In genomic region chrX:10722804-10723364, GRCh38 we compare ENCODE assay signal across 8 cellular contexts.
DNase-seq lines count a peak whose midpoint lies in the region; ATAC-seq, FAIRE-seq and TF ChIP-seq lines count a peak whose summit lies in the region.

No MANE protein-coding gene starts in this region.

- ATAC-seq in HG03025 (IDR thresholded peaks at IDR 0.05; ENCODE audit: low FRiP score, unreplicated experiment): peak; percentile 74
- ATAC-seq in K562: peak; percentile 86

- intact Hi-C loops in A673 (cut with micrococcal nuclease; ENCODE audit: unreplicated experiment) (loop anchor here (1.0 to 10.0 kb wide), 2 partner anchors 412 to 533 kb away; no protein-coding TSS in a partner anchor), K562 (cut with micrococcal nuclease) (loop anchor here (2.0 kb wide), 2 partner anchors 534 to 588 kb away; no protein-coding TSS in a partner anchor)

- no peaks in the 10 kb centered on the region for H3K9me1 ChIP-seq in K562 (ENCODE audit: control insufficient read depth, insufficient read depth, low read length)

- H3K27ac ChIP-seq in A673 (ENCODE audit: low read depth, low read length, poor library complexity, severe bottlenecking) (no peak overlapping the region), K562 (ENCODE audit: extremely low read depth, low read depth, low read length) (no peak overlapping the region)

- H3K4me1 ChIP-seq in A673 (ENCODE audit: insufficient read depth, low read length, poor library complexity, severe bottlenecking): no peaks in the 10 kb centered on the region
- H3K4me1 ChIP-seq in K562 (replicated peaks in 1 of 2; ENCODE audit: control insufficient read depth in 2 of 2, insufficient read depth in 2 of 2, low read length in 2 of 2): no peaks in the 10 kb centered on the region

- H3K79me2 ChIP-seq in K562 (ENCODE audit: control insufficient read depth, insufficient read depth, low read length): no peaks in the 10 kb centered on the region

- TF ChIP-seq EP300 in K562 (IDR thresholded peaks at IDR 0.05; ENCODE audit: low read length): no peak

- peak; percentile 85 for TF ChIP-seq CTCF in A673 (conservative IDR thresholded peaks at IDR 0.05; ENCODE audit: low read depth, low read length)
- TF ChIP-seq CTCF in K562 (IDR thresholded peaks at IDR 0.05 in 2 of 3, conservative IDR thresholded peaks at IDR 0.05 in 1 of 3; ENCODE audit: insufficient read depth in 2 of 3, low read depth in 1 of 3, low read length in 3 of 3): peak; percentile 54 to 68 (median 64)

- no peak for TF ChIP-seq POLR2A in K562 (conservative IDR thresholded peaks at IDR 0.05)

- peak; percentile 60 for DNase-seq in A673 (ENCODE audit: low spot score)
- DNase-seq in G401 (ENCODE audit: low spot score): peak; percentile 71
- DNase-seq in OCI-M2 (lab: John Stamatoyannopoulos, UW; ENCODE audit: unreplicated experiment): peak; percentile 28
- peak; percentile 47 to 57 (median 50) for DNase-seq in K562 (ENCODE audit: extremely low read depth in 1 of 4, low spot score in 3 of 4)
- DNase-seq in iPS-NIHi11 (ENCODE audit: low spot score): peak; percentile 55
- peak; percentile 2 to 29 (median 2) for DNase-seq in stimulated activated CD4-positive, alpha-beta T cell treated with anti-CD3 and anti-CD28 coated beads, Interleukin-1b, Interleukin-23, amount 100 ng/mL, for 24 hours (ENCODE audit: low read depth in 4 of 4, low spot score in 1 of 4)
- no peak for DNase-seq in activated CD4-positive, CD25-positive, alpha-beta regulatory T cell (lab: John Stamatoyannopoulos, UW)

- BruUV-seq in A673 (replicated peaks; lab: Mats Ljungman, UMichigan) (no TSS peak), K562 (replicated peaks; lab: Mats Ljungman, UMichigan) (no TSS peak)

- no peak overlapping the region for H2AFZ ChIP-seq in K562 (ENCODE audit: low read depth, low read length)

- CTCF ChIA-PET in A673 (lab: Charles Lee) (interaction anchor here (1.0 kb wide), 1 partner anchor 532 kb away, joined by 3 read pairs; no protein-coding TSS in a partner anchor), K562 (lab: Yijun Ruan, JAX; ENCODE audit: low intra/inter-chr PET ratio) (interaction anchor here (1.5 kb wide), 1 partner anchor 533 kb away, joined by 10 read pairs; no protein-coding TSS in a partner anchor)

- H3K36me3 ChIP-seq in A673 (ENCODE audit: insufficient read depth, low read length, poor library complexity, severe bottlenecking) (no peaks in the 10 kb centered on the region), K562 (ENCODE audit: control insufficient read depth, insufficient read depth, low read length) (no peaks in the 10 kb centered on the region)

- no peak overlapping the region for H3K9ac ChIP-seq in K562 (ENCODE audit: insufficient read depth in 1 of 2, low read depth in 2 of 2, low read length in 2 of 2)

- H3K27me3 ChIP-seq in A673 (replicated peaks; ENCODE audit: insufficient read depth, low read depth, low read length, poor library complexity) (no peaks in the 10 kb centered on the region), K562 (ENCODE audit: control insufficient read depth in 2 of 2, insufficient read depth in 2 of 2, low read length in 2 of 2) (no peaks in the 10 kb centered on the region)

- H4K20me1 ChIP-seq in K562 (replicated peaks; ENCODE audit: control insufficient read depth, insufficient read depth, low read length): no peaks in the 10 kb centered on the region

- POLR2A ChIA-PET in A673 (lab: Charles Lee; ENCODE audit: low non-redundant PET) (no interaction called here), K562 (lab: Yijun Ruan, JAX) (no interaction called here)

- FAIRE-seq in K562 (lab: Jason Lieb, UNC): peak; percentile 79

- in situ Hi-C loops in G401 (cut with HindIII; ENCODE audit: low sequenced_read_pairs): no loop called here
- in situ Hi-C loops in K562 (cut with MboI): no loop called here

- TF ChIP-seq RAD21 in K562 (CRISPR knock-in tag; conservative IDR thresholded peaks at IDR 0.05 in 1 of 2, IDR thresholded peaks at IDR 0.05 in 1 of 2): peak; percentile 50 to 66

- H3K9me3 ChIP-seq in A673 (ENCODE audit: low read depth, low read length, poor library complexity, severe bottlenecking) (no peaks in the 10 kb centered on the region), K562 (replicated peaks; ENCODE audit: control insufficient read depth, insufficient read depth, low read depth, low read length) (no peaks in the 10 kb centered on the region)

- WGBS in K562 (ENCODE audit: insufficient coverage, low coverage, missing lambda C conversion rate): 2% methylated on average over 5 of the region's 6 CpGs

- no peak overlapping the region for H3K4me2 ChIP-seq in K562 (ENCODE audit: insufficient read depth, low read length)

- H3K4me3 ChIP-seq in A673 (ENCODE audit: low read depth, low read length, poor library complexity, severe bottlenecking) (no peak overlapping the region), K562 (no peak overlapping the region)

TF ChIP-seq in K562, 482 proteins besides CTCF, POLR2A, EP300 and RAD21:
- TF ChIP-seq MECOM (CRISPR knock-in tag; IDR thresholded peaks at IDR 0.05) (no peak), DEAF1 (CRISPR knock-in tag; IDR thresholded peaks at IDR 0.05) (peak; percentile 40; the same call in 1 of the 2 replicates), SMC3 (conservative IDR thresholded peaks at IDR 0.05; ENCODE audit: insufficient read depth, low read depth, low read length) (peak; percentile 40; the same call in 1 of the 2 replicates)
TF ChIP-seq in K562: peak in this region for 2.

Comparison
In these comparisons a context has a peak if more than half of its experiments do, and no peak if none do; other contexts are left out.
1. DNase-seq: peak in A673 (single experiment), G401 (single experiment), OCI-M2 (single experiment), K562 (4 of 4), iPS-NIHi11 (single experiment) and stimulated activated CD4-positive, alpha-beta T cell treated with anti-CD3 and anti-CD28 coated beads, Interleukin-1b, Interleukin-23, amount 100 ng/mL, for 24 hours (4 of 4); none in activated CD4-positive, CD25-positive, alpha-beta regulatory T cell (0 of 4).